Comparison of ENCODE assay signal across 1 cellular context in genomic region chr3:140941434-140942220, GRCh38.
TF ChIP-seq lines count a peak whose summit lies in the region.

A gene with protein sequence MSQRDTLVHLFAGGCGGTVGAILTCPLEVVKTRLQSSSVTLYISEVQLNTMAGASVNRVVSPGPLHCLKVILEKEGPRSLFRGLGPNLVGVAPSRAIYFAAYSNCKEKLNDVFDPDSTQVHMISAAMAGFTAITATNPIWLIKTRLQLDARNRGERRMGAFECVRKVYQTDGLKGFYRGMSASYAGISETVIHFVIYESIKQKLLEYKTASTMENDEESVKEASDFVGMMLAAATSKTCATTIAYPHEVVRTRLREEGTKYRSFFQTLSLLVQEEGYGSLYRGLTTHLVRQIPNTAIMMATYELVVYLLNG (plus strand): TSS chr3:140941836. CDS start chr3:140942055, 219 bp downstream.

TF ChIP-seq in GM12878, 131 proteins besides CTCF, POLR2A, EP300 and RAD21 (continued from another document and continues in another):
- peak; percentile 52 for TF ChIP-seq E2F4 (IDR thresholded peaks at IDR 0.05; ENCODE audit: low read depth, low read length)
- TF ChIP-seq EED (IDR thresholded peaks at IDR 0.05; ENCODE audit: low read depth), result peak; percentile 26; the same call in 1 of the 2 replicates
- TF ChIP-seq RFX5 (IDR thresholded peaks at IDR 0.05; ENCODE audit: low read depth, low read length), result peak; percentile 89
- TF ChIP-seq MTA3 (IDR thresholded peaks at IDR 0.05; ENCODE audit: borderline replicate concordance, low read length), result no peak
- TF ChIP-seq YY1 (IDR thresholded peaks at IDR 0.05; ENCODE audit: low read depth, low read length), result peak; percentile 72; the same call in 1 of the 2 replicates
- no peak for TF ChIP-seq ASH2L (IDR thresholded peaks at IDR 0.05; ENCODE audit: borderline replicate concordance, low read depth)
- TF ChIP-seq BHLHE40 (IDR thresholded peaks at IDR 0.05; ENCODE audit: borderline replicate concordance in 1 of 2, low read depth in 2 of 2, low read length in 1 of 2), result peak; percentile 99
- TF ChIP-seq SKIL (IDR thresholded peaks at IDR 0.05; ENCODE audit: low read depth, poor library complexity, severe bottlenecking), result no peak
- TF ChIP-seq HDGF (IDR thresholded peaks at IDR 0.05), result peak; percentile 85
- TF ChIP-seq JUND (IDR thresholded peaks at IDR 0.05; ENCODE audit: low read depth, low read length), result 0 out of 2 replicates have a peak, but pooled peaks have one; percentile 15
- TF ChIP-seq CBFB (IDR thresholded peaks at IDR 0.05; ENCODE audit: low read depth), result no peak
- peak; percentile 87 for TF ChIP-seq SP1 (IDR thresholded peaks at IDR 0.05; ENCODE audit: low read depth, low read length)
- no peak for TF ChIP-seq PBX3 (IDR thresholded peaks at IDR 0.05; ENCODE audit: insufficient replicate concordance, low read depth, low read length)
- no peak for TF ChIP-seq YBX1 (IDR thresholded peaks at IDR 0.05)
- TF ChIP-seq, protein P1, sequence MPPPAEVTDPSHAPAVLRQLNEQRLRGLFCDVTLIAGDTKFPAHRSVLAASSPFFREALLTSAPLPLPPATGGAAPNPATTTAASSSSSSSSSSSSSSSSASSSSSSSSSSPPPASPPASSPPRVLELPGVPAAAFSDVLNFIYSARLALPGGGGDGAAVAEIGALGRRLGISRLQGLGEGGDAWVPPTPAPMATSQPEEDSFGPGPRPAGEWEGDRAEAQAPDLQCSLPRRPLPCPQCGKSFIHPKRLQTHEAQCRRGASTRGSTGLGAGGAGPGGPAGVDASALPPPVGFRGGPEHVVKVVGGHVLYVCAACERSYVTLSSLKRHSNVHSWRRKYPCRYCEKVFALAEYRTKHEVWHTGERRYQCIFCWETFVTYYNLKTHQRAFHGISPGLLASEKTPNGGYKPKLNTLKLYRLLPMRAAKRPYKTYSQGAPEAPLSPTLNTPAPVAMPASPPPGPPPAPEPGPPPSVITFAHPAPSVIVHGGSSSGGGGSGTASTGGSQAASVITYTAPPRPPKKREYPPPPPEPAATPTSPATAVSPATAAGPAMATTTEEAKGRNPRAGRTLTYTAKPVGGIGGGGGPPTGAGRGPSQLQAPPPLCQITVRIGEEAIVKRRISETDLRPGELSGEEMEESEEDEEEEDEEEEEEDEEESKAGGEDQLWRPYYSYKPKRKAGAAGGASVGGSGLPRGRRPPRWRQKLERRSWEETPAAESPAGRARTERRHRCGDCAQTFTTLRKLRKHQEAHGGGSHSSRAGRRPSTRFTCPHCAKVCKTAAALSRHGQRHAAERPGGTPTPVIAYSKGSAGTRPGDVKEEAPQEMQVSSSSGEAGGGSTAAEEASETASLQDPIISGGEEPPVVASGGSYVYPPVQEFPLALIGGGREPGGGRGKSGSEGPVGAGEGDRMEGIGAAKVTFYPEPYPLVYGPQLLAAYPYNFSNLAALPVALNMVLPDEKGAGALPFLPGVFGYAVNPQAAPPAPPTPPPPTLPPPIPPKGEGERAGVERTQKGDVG (CRISPR knock-in tag; IDR thresholded peaks at IDR 0.05), result no peak
- peak; percentile 92 for TF ChIP-seq MXI1 (IDR thresholded peaks at IDR 0.05; ENCODE audit: low read depth, low read length)
- no peak for TF ChIP-seq NRF1 (conservative IDR thresholded peaks at IDR 0.05; ENCODE audit: low read depth, low read length)
- no peak for TF ChIP-seq ZZZ3 (IDR thresholded peaks at IDR 0.05; ENCODE audit: control insufficient read depth, insufficient read length, low read depth)
- no peak for TF ChIP-seq ZNF217 (IDR thresholded peaks at IDR 0.05)
- TF ChIP-seq SUZ12 (IDR thresholded peaks at IDR 0.05; ENCODE audit: unreplicated experiment), result no peak
- TF ChIP-seq KAT2A (conservative IDR thresholded peaks at IDR 0.05; ENCODE audit: control insufficient read depth, low read depth, low read length), result no peak
- TF ChIP-seq RB1 (IDR thresholded peaks at IDR 0.05; ENCODE audit: borderline replicate concordance), result 0 out of 2 replicates have a peak, but pooled peaks have one; percentile 72
- TF ChIP-seq CEBPB (IDR thresholded peaks at IDR 0.05; ENCODE audit: borderline replicate concordance in 1 of 2, low read depth in 2 of 2, low read length in 2 of 2), result no peak
- TF ChIP-seq PRDM15 (CRISPR knock-in tag; IDR thresholded peaks at IDR 0.05), result no peak
- peak; percentile 63; the same call in 1 of the 2 replicates for TF ChIP-seq ZSCAN29 (IDR thresholded peaks at IDR 0.05)
- no peak for TF ChIP-seq CBX5 (IDR thresholded peaks at IDR 0.05; ENCODE audit: low read depth)
- no peak for TF ChIP-seq MYB (IDR thresholded peaks at IDR 0.05; ENCODE audit: borderline replicate concordance, low read depth, low read length)
- no peak for TF ChIP-seq JUNB (IDR thresholded peaks at IDR 0.05)
- TF ChIP-seq KDM1A (IDR thresholded peaks at IDR 0.05; ENCODE audit: borderline replicate concordance), result no peak
- TF ChIP-seq ESRRA (IDR thresholded peaks at IDR 0.05; ENCODE audit: low read length), result no peak
- TF ChIP-seq NKRF (conservative IDR thresholded peaks at IDR 0.05), result peak; percentile 74
- peak; percentile 35 to 76 for TF ChIP-seq EGR1 (IDR thresholded peaks at IDR 0.05; ENCODE audit: borderline replicate concordance in 1 of 2, low read depth in 2 of 2, low read length in 2 of 2)
- 0 out of 2 replicates have a peak, but pooled peaks have one; percentile 31 for TF ChIP-seq RUNX3 (IDR thresholded peaks at IDR 0.05; ENCODE audit: low read length)
- TF ChIP-seq IKZF2 (IDR thresholded peaks at IDR 0.05), result peak in 1 of 2 experiments; percentile 40; a peak in 1 of 4 replicates
- TF ChIP-seq PML (IDR thresholded peaks at IDR 0.05; ENCODE audit: low read length), result peak; percentile 72; the same call in 1 of the 2 replicates
- peak; percentile 54 for TF ChIP-seq RELA (IDR thresholded peaks at IDR 0.05; ENCODE audit: borderline replicate concordance, partially characterized antibody)
- TF ChIP-seq, protein P2, sequence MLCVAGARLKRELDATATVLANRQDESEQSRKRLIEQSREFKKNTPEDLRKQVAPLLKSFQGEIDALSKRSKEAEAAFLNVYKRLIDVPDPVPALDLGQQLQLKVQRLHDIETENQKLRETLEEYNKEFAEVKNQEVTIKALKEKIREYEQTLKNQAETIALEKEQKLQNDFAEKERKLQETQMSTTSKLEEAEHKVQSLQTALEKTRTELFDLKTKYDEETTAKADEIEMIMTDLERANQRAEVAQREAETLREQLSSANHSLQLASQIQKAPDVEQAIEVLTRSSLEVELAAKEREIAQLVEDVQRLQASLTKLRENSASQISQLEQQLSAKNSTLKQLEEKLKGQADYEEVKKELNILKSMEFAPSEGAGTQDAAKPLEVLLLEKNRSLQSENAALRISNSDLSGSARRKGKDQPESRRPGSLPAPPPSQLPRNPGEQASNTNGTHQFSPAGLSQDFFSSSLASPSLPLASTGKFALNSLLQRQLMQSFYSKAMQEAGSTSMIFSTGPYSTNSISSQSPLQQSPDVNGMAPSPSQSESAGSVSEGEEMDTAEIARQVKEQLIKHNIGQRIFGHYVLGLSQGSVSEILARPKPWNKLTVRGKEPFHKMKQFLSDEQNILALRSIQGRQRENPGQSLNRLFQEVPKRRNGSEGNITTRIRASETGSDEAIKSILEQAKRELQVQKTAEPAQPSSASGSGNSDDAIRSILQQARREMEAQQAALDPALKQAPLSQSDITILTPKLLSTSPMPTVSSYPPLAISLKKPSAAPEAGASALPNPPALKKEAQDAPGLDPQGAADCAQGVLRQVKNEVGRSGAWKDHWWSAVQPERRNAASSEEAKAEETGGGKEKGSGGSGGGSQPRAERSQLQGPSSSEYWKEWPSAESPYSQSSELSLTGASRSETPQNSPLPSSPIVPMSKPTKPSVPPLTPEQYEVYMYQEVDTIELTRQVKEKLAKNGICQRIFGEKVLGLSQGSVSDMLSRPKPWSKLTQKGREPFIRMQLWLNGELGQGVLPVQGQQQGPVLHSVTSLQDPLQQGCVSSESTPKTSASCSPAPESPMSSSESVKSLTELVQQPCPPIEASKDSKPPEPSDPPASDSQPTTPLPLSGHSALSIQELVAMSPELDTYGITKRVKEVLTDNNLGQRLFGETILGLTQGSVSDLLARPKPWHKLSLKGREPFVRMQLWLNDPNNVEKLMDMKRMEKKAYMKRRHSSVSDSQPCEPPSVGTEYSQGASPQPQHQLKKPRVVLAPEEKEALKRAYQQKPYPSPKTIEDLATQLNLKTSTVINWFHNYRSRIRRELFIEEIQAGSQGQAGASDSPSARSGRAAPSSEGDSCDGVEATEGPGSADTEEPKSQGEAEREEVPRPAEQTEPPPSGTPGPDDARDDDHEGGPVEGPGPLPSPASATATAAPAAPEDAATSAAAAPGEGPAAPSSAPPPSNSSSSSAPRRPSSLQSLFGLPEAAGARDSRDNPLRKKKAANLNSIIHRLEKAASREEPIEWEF (IDR thresholded peaks at IDR 0.05; ENCODE audit: insufficient replicate concordance, low read depth, low read length), result no peak
- TF ChIP-seq SRF (IDR thresholded peaks at IDR 0.05; ENCODE audit: low read depth in 2 of 2, low read length in 2 of 2), result peak in 1 of 2 experiments; percentile 32; a peak in 1 of 4 replicates
- 0 out of 2 replicates have a peak, but pooled peaks have one; percentile 33 for TF ChIP-seq TCF12 (IDR thresholded peaks at IDR 0.05; ENCODE audit: low read depth, low read length)
